ENCODE assay signal across 8 cellular contexts in genomic region chr3:72887723-72888545, GRCh38. TPM values are rescaled to one million over a fixed set of nuclear protein-coding genes. Genes with fewer than 3 reads are reported as not detected.
DNase-seq lines count a peak whose midpoint lies in the region; ATAC-seq and TF ChIP-seq lines count a peak whose summit lies in the region.

A gene with protein sequence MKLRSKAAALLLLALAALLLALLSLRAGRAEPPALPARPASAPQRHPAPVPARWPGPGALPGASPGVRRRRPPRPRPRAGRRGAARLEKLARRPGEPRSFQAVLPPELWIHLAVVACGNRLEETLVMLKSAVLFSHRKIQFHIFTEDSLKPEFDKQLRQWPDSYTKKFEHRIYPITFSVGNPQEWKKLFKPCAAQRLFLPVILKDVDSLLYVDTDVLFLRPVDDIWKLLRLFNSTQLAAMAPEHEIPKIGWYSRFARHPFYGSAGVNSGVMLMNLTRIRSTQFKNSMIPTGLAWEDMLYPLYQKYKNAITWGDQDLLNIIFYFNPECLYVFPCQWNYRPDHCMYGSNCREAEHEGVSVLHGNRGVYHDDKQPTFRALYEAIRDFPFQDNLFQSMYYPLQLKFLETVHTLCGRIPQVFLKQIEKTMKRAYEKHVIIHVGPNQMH (plus strand): TSS chr3:72888046. CDS start chr3:72888234, 188 bp downstream.

- H4K5ac ChIP-seq in IMR-90 (ENCODE audit: low read depth, low read length): peak within 1 kb of the TSS; percentile 85

- H3K56ac ChIP-seq in IMR-90 (ENCODE audit: extremely low read depth, insufficient read depth, low read length): peak within 1 kb of the TSS; percentile 41

- H4K91ac ChIP-seq in IMR-90 (ENCODE audit: insufficient read depth, low read depth, low read length): peak within 1 kb of the TSS; percentile 1; the same call in 1 of the 2 replicates

- no peak for TF ChIP-seq RAD21 in IMR-90 (IDR thresholded peaks at IDR 0.05; ENCODE audit: low read length)

- H2AK5ac ChIP-seq in IMR-90 (ENCODE audit: low read depth, low read length): peak within 1 kb of the TSS; percentile 16; the same call in 1 of the 2 replicates

- peaks cover 21% of the 10 kb centered on the region for H3K4me1 ChIP-seq in IMR-90 (ENCODE audit: control insufficient read depth, insufficient read depth, low read length)
- H3K4me1 ChIP-seq in rectal smooth muscle tissue (ENCODE audit: control insufficient read depth, insufficient read depth, low read length): no peaks in the 10 kb centered on the region

- H3K27me3 ChIP-seq in IMR-90 (ENCODE audit: control insufficient read depth, insufficient read depth, low read length) (no peaks in the 10 kb centered on the region), rectal smooth muscle tissue (ENCODE audit: control insufficient read depth, insufficient read depth, low read length) (no peaks in the 10 kb centered on the region)

- H2BK20ac ChIP-seq in IMR-90 (ENCODE audit: low read depth, low read length): peak within 1 kb of the TSS; percentile 3; the same call in 1 of the 2 replicates

- H3K9ac ChIP-seq in IMR-90 (ENCODE audit: low read depth, low read length) (peak within 1 kb of the TSS; percentile 88), rectal smooth muscle tissue (ENCODE audit: low read length) (no peak within 1 kb of the TSS)

- peak within 1 kb of the TSS; percentile 39 for H3K14ac ChIP-seq in IMR-90 (replicated peaks; ENCODE audit: low read depth, low read length)

- ATAC-seq in GM18909 (IDR thresholded peaks at IDR 0.05; ENCODE audit: poor library complexity, unreplicated experiment): peak; percentile 65
- ATAC-seq in IMR-90 (ENCODE audit: low read depth): peak; percentile 78
- no peak for ATAC-seq in GM19324 (IDR thresholded peaks at IDR 0.05; ENCODE audit: low FRiP score, unreplicated experiment)

- H3K36me3 ChIP-seq in IMR-90 (ENCODE audit: control insufficient read depth, insufficient read depth, low read length) (no peaks in the 10 kb centered on the region), rectal smooth muscle tissue (ENCODE audit: control insufficient read depth, insufficient read depth, low read length) (no peaks in the 10 kb centered on the region)

- no peaks in the 10 kb centered on the region for H3K9me3 ChIP-seq in IMR-90 (ENCODE audit: control insufficient read depth, insufficient read depth, low read length)

- no peak for DNase-seq in AG04449 (ENCODE audit: low read depth, low spot score)
- DNase-seq in IMR-90: peak; percentile 71
- DNase-seq in SHP77 treated with DMSO at 0.1 percent for 48 hours (lab: John Stamatoyannopoulos, UW): peak; percentile 27
- DNase-seq in astrocyte of the spinal cord (ENCODE audit: low read depth, low spot score): peak; percentile 80
- peak in 48 of 51 donors; percentile 12 to 80 (median 60) for DNase-seq in hypothalamus (lab: John Stamatoyannopoulos, UW)

- no peak for TF ChIP-seq CTCF in AG04449 (IDR thresholded peaks at IDR 0.05; ENCODE audit: insufficient read depth, low read length, missing control alignments)
- 0 out of 2 replicates have a peak, but pooled peaks have one; percentile 12 for TF ChIP-seq CTCF in IMR-90 (conservative IDR thresholded peaks at IDR 0.05; ENCODE audit: low read depth, low read length)
- no peak for TF ChIP-seq CTCF in astrocyte of the spinal cord (IDR thresholded peaks at IDR 0.05; ENCODE audit: low read depth, low read length)

- CTCF ChIA-PET in AG04449 (lab: Yijun Ruan, JAX): interaction anchor here (0.7 to 3.6 kb wide), 11 partner anchors 10 to 1013 kb away, joined by 3 to 21 read pairs (median 3); no protein-coding TSS in a partner anchor
- CTCF ChIA-PET in IMR-90 (lab: Yijun Ruan, JAX): interaction anchor here (1.0 to 1.5 kb wide), 3 partner anchors 9 to 16 kb away, joined by 3 to 4 read pairs (median 3); no protein-coding TSS in a partner anchor

- peaks cover 0 to 16% of the 10 kb centered on the region in 2 experiments; a peak in 3 of 4 replicates for H3K79me1 ChIP-seq in IMR-90 (ENCODE audit: low read depth in 1 of 2, low read length in 2 of 2)

- peak within 1 kb of the TSS; percentile 97 for H3K4me2 ChIP-seq in IMR-90 (ENCODE audit: low read depth, low read length)

- H4K20me1 ChIP-seq in IMR-90 (ENCODE audit: insufficient read depth, low read length): peaks cover 8% of the 10 kb centered on the region; the same call in 1 of the 2 replicates

- dilution Hi-C loops in IMR-90 (cut with HindIII; ENCODE audit: low sequenced_read_pairs, unreplicated experiment): no loop called here

- intact Hi-C loops in IMR-90 (cut with micrococcal nuclease): loop anchor here (5.0 kb wide), 2 partner anchors 109 to 441 kb away; partner anchors contain the start of genes PPP4R2 and RYBP

- H3K27ac ChIP-seq in IMR-90 (ENCODE audit: insufficient read depth, low read length): peak within 1 kb of the TSS; percentile 76
- no peak within 1 kb of the TSS for H3K27ac ChIP-seq in rectal smooth muscle tissue (ENCODE audit: low read depth, low read length)

- peak within 1 kb of the TSS; percentile 67 for H3K4me3 ChIP-seq in AG04449 (ENCODE audit: low read depth, low read length)
- peak within 1 kb of the TSS; percentile 53 for H3K4me3 ChIP-seq in IMR-90 (ENCODE audit: insufficient read depth, low read depth, low read length)
- peak within 1 kb of the TSS; percentile 69 for H3K4me3 ChIP-seq in astrocyte of the spinal cord (ENCODE audit: low read depth, low read length)
- peak within 1 kb of the TSS; percentile 63 for H3K4me3 ChIP-seq in rectal smooth muscle tissue (ENCODE audit: low read length)

- peak within 1 kb of the TSS; percentile 26 to 49; a peak in 2 of 4 replicates for H4K8ac ChIP-seq in IMR-90 (ENCODE audit: low read depth in 2 of 2, low read length in 2 of 2)

- H3K18ac ChIP-seq in IMR-90 (ENCODE audit: low read depth, low read length): peak within 1 kb of the TSS; percentile 89

- no peak within 1 kb of the TSS for H2AK9ac ChIP-seq in IMR-90 (replicated peaks; ENCODE audit: low read depth, low read length, poor library complexity)

- peak within 1 kb of the TSS; percentile 79 for H3K23ac ChIP-seq in IMR-90 (ENCODE audit: low read depth, low read length)

- POLR2A ChIA-PET in AG04449 (lab: Yijun Ruan, JAX) (interaction anchor here (0.6 kb wide), 1 partner anchor 22 kb away, joined by 3 read pairs; no protein-coding TSS in a partner anchor), IMR-90 (lab: Charles Lee; ENCODE audit: unreplicated experiment) (interaction anchor here (0.6 to 1.0 kb wide), 2 partner anchors 40 to 195 kb away, joined by 3 to 5 read pairs; partner anchors contain the start of gene SHQ1)

- no TSS peak for BruUV-seq in IMR-90 (replicated peaks; lab: Mats Ljungman, UMichigan)

- peak within 1 kb of the TSS; percentile 87 for H2AFZ ChIP-seq in IMR-90 (replicated peaks; ENCODE audit: low read length, poor library complexity)

- WGBS in IMR-90 (ENCODE audit: extremely low coverage in 2 of 2, insufficient read length in 1 of 2), 2 experiments: 0% methylated on average over 8 of the region's 96 CpGs; no CpG with 5 or more reads in 1 of the 2 experiments

- peak within 1 kb of the TSS; percentile 58; the same call in 2 of the 3 replicates for H2BK15ac ChIP-seq in IMR-90 (ENCODE audit: low read depth, low read length)

- no peak for TF ChIP-seq POLR2A in IMR-90 (IDR thresholded peaks at IDR 0.05; ENCODE audit: low read depth, low read length)

- H3K4ac ChIP-seq in IMR-90 (ENCODE audit: low read depth, low read length): peak within 1 kb of the TSS; percentile 62

- H2BK120ac ChIP-seq in IMR-90 (ENCODE audit: low read depth, low read length): peak within 1 kb of the TSS; percentile 59

- peak within 1 kb of the TSS; percentile 0 for H2BK5ac ChIP-seq in IMR-90 (ENCODE audit: low read depth, low read length, poor library complexity, severe bottlenecking)

- H3K9me1 ChIP-seq in IMR-90 (ENCODE audit: insufficient read depth, low read length): peaks cover 12% of the 10 kb centered on the region

- in situ Hi-C loops in IMR-90 (cut with MboI; ENCODE audit: low sequenced_read_pairs) (no loop called here), astrocyte of the spinal cord (cut with HindIII; ENCODE audit: low sequenced_read_pairs) (no loop called here)

TF ChIP-seq in IMR-90, 13 proteins besides CTCF, POLR2A, EP300 and RAD21:
- no peak for TF ChIP-seq BHLHE40 (IDR thresholded peaks at IDR 0.05; ENCODE audit: low read depth, low read length)
- no peak for TF ChIP-seq ELK1 (IDR thresholded peaks at IDR 0.05; ENCODE audit: borderline replicate concordance, low read depth, low read length)
- TF ChIP-seq RFX5 (IDR thresholded peaks at IDR 0.05; ENCODE audit: low read depth, low read length): no peak
- TF ChIP-seq SMC3 (IDR thresholded peaks at IDR 0.05; ENCODE audit: low read depth, low read length): no peak
- TF ChIP-seq MAFK (IDR thresholded peaks at IDR 0.05; ENCODE audit: low read depth, low read length): no peak
- TF ChIP-seq MXI1 (IDR thresholded peaks at IDR 0.05; ENCODE audit: borderline replicate concordance, low read depth, low read length): peak; percentile 37; the same call in 1 of the 2 replicates

RNA-seq across cellular contexts. Expression of the gene that starts here (rescaled TPM):
- total RNA-seq in IMR-90 (2012; rRNA removed): 11.1 and 11.4 TPM in 2 replicates
- 4.8 and 5.7 TPM in 2 replicates for polyA plus RNA-seq in IMR-90 (2012; rRNA removed)
- 3.4 and 4.0 TPM in 2 replicates for polyA plus RNA-seq in IMR-90 (2012; cell fraction: cytosol; rRNA removed)
- polyA plus RNA-seq in IMR-90 (2012; cell fraction: nucleus; rRNA removed; ENCODE audit: low replicate concordance): 1.4 and 7.8 TPM in 2 replicates
